Comparison of ENCODE assay signal across 8 cellular contexts in genomic region chr1:2230781-2231666, GRCh38. TPM values are rescaled to one million over a fixed set of nuclear protein-coding genes. Genes with fewer than 3 reads are reported as not detected.
DNase-seq lines count a peak whose midpoint lies in the region; TF ChIP-seq lines count a peak whose summit lies in the region.

No MANE protein-coding gene starts in this region.

- intact Hi-C loops in dorsolateral prefrontal cortex (cut with DNase I) (loop anchor here (5.0 to 10.0 kb wide), 3 partner anchors 34 to 96 kb away; no protein-coding TSS in a partner anchor), testis (cut with DNase I; ENCODE audit: low total_unique reads) (loop anchor here (5.0 kb wide), 1 partner anchor 76 kb away; no protein-coding TSS in a partner anchor)

- H3K79me2 ChIP-seq in GM23248 (ENCODE audit: insufficient read depth) = peaks cover 72% of the 10 kb centered on the region

- TF ChIP-seq CTCF in VCaP (conservative IDR thresholded peaks at IDR 0.05) = no peak
- peak in 2 of 56 donors; percentile 7 to 10 for TF ChIP-seq CTCF in dorsolateral prefrontal cortex (IDR thresholded peaks at IDR 0.05 in 54 of 56, conservative IDR thresholded peaks at IDR 0.05 in 2 of 56; ENCODE audit: low read depth in 1 of 56, partially characterized antibody in 56 of 56)
- TF ChIP-seq CTCF in testis (IDR thresholded peaks at IDR 0.05) = no peak

- no peak overlapping the region for H2AFZ ChIP-seq in GM23248

- in situ Hi-C loops in GM23248 (cut with MboI) = no loop called here

- DNase-seq in GM23248 (peak; percentile 58), dorsolateral prefrontal cortex (peak in 7 of 10 donors; percentile 23 to 80 (median 72)), midbrain (lab: John Stamatoyannopoulos, UW) (peak; percentile 78), testis (peak; percentile 60), SHP77 (lab: John Stamatoyannopoulos, UW) (no peak), islet precursor cell (no peak), NCI-H226 (no peak)

- peak overlapping the region; percentile 93 for H3K4me2 ChIP-seq in GM23248 (ENCODE audit: unreplicated experiment)

- peak overlapping the region; percentile 96 for H3K27ac ChIP-seq in GM23248
- peak overlapping the region; percentile 93 for H3K27ac ChIP-seq in VCaP
- peak overlapping the region; percentile 21 to 96 (median 87) for H3K27ac ChIP-seq in dorsolateral prefrontal cortex
- H3K27ac ChIP-seq in testis = peak overlapping the region; percentile 81 to 91

- H3K27me3 ChIP-seq in GM23248 (replicated peaks; ENCODE audit: insufficient read depth) (no peaks in the 10 kb centered on the region), dorsolateral prefrontal cortex (no peaks in the 10 kb centered on the region), testis (no peaks in the 10 kb centered on the region)

- peaks cover 8% of the 10 kb centered on the region; the same call in 1 of the 2 replicates for H4K20me1 ChIP-seq in GM23248 (ENCODE audit: insufficient read depth)

- peaks cover 34% of the 10 kb centered on the region for H3K4me1 ChIP-seq in GM23248 (ENCODE audit: insufficient read depth)
- H3K4me1 ChIP-seq in testis = peaks cover 68% of the 10 kb centered on the region

- H3K9ac ChIP-seq in GM23248 = peak overlapping the region; percentile 97

- H3K9me3 ChIP-seq in GM23248 (ENCODE audit: low read depth) (no peaks in the 10 kb centered on the region), testis (no peaks in the 10 kb centered on the region)

- H3K4me3 ChIP-seq in GM23248 (peak overlapping the region; percentile 90), dorsolateral prefrontal cortex (peak overlapping the region; percentile 47 to 86 (median 72)), testis (peak overlapping the region; percentile 56 to 57)

- WGBS in GM23248 (ENCODE audit: low coverage in 1 of 2, low lambda C conversion rate in 2 of 2, missing lambda C conversion rate in 2 of 2), 2 experiments = 2% methylated on average over 31 to 33 of the region's 35 CpGs
- 35 to 46% methylated on average over 13 to 35 of the region's 35 CpGs for WGBS in testis, 2 donors

- TF ChIP-seq POLR2A in testis (IDR thresholded peaks at IDR 0.05) = no peak

- H3F3A ChIP-seq in GM23248 (ENCODE audit: insufficient read depth) = peaks cover 25% of the 10 kb centered on the region

- H3K36me3 ChIP-seq in GM23248 (ENCODE audit: low read depth) (no peaks in the 10 kb centered on the region), testis (ENCODE audit: low read depth, missing control alignments) (no peaks in the 10 kb centered on the region)

- H3K9me2 ChIP-seq in GM23248 (ENCODE audit: insufficient read depth) = no peaks in the 10 kb centered on the region

RNA-seq across cellular contexts. Expression of gene SKI, which starts 2.9 kb away (rescaled TPM):
- total RNA-seq in GM23248 (2014; rRNA removed; shearing (Covaris generic)) = 23.1 and 26.8 TPM in 2 replicates
- polyA plus RNA-seq in GM23248 (2016; fragmentation: Nextera tagmentation; extraction: Ambion mirVana) (3.8 and 4.0 TPM in 2 replicates), testis (ENCODE audit: insufficient read depth, low read depth, low replicate concordance) (40.2 TPM)
- total RNA-seq in dorsolateral prefrontal cortex (100 to 1,000 TPM in 27 of 120 experiments, 10 to 100 TPM in 93; 65.3 to 147 (median 87.5) TPM), testis (10 to 100 TPM; 85.7 to 87.1 TPM)

RNA-seq across cellular contexts. Expression of gene FAAP20, which starts 36.5 kb away (rescaled TPM):
- 33.4 and 34.5 TPM in 2 replicates for total RNA-seq in GM23248 (2014; rRNA removed; shearing (Covaris generic))
- polyA plus RNA-seq in GM23248 (2016; fragmentation: Nextera tagmentation; extraction: Ambion mirVana) = 122 and 127 TPM in 2 replicates
- total RNA-seq in dorsolateral prefrontal cortex = 10 to 100 TPM; 21.8 to 56.4 (median 36.0) TPM
- total RNA-seq in testis = 10 to 100 TPM; 65.5 to 72.0 TPM
- polyA plus RNA-seq in testis (ENCODE audit: insufficient read depth, low read depth, low replicate concordance) = 72.6 TPM

Comparison
In these comparisons a context has a peak if more than half of its experiments do, and no peak if none do; other contexts are left out.
1. DNase-seq: peak in GM23248 (single experiment), dorsolateral prefrontal cortex (7 of 10), midbrain (single experiment) and testis (single experiment); none in SHP77 (0 of 2), islet precursor cell (single experiment) and NCI-H226 (single experiment).
2. Peak in every context shown above with its lines, with median percentiles within 50 percentile points of each other: H3K27ac ChIP-seq and H3K4me3 ChIP-seq.